13 cellular contexts compared by ENCODE assay signal in genomic region chr11:20089796-20090653, GRCh38.
DNase-seq lines count a peak whose midpoint lies in the region; ATAC-seq, FAIRE-seq and TF ChIP-seq lines count a peak whose summit lies in the region.
"Had no signal": no experiment of that assay in that cellular context is flagged by ENCODE, and none has a peak within 500 bp of the region (broad histone marks: within the 10 kb centered on the region; RNA-seq: fewer than 3 reads in every experiment).

No MANE protein-coding gene starts in this region.

- TSS peak; percentile 39 for BruUV-seq in mammary epithelial cell (replicated peaks; lab: Mats Ljungman, UMichigan)

- H3K36me3 ChIP-seq in mammary epithelial cell (ENCODE audit: insufficient read depth, low read length) (peaks cover 11% of the 10 kb centered on the region), mucosa of descending colon (ENCODE audit: low read depth) (no peaks in the 10 kb centered on the region)

- 85% methylated on average over 5 of the region's 5 CpGs for WGBS in mammary epithelial cell (ENCODE audit: low coverage, missing lambda C conversion rate)

- dilution Hi-C loops in mammary epithelial cell (cut with HindIII; ENCODE audit: low sequenced_read_pairs) = no loop called here

- no peak overlapping the region for H3K4me3 ChIP-seq in mammary epithelial cell (replicated peaks in 1 of 3; ENCODE audit: insufficient read depth in 1 of 3, low read depth in 2 of 3, low read length in 3 of 3)
- H3K4me3 ChIP-seq in mucosa of descending colon = no peak overlapping the region
- H3K4me3 ChIP-seq: colonic mucosa had no signal

- intact Hi-C loops in mammary epithelial cell (cut with micrococcal nuclease) = no loop called here
- intact Hi-C loops in mucosa of descending colon (cut with DNase I, micrococcal nuclease) = no loop called here

- no peak overlapping the region for H3K9ac ChIP-seq in mammary epithelial cell (ENCODE audit: insufficient read depth, low read length)

- in situ Hi-C loops in mammary epithelial cell (cut with MboI; ENCODE audit: low sequenced_read_pairs in 2 of 2) = no loop called here

- peak; percentile 51 for ATAC-seq in mucosa of descending colon
- ATAC-seq in GM19455 (IDR thresholded peaks at IDR 0.05; ENCODE audit: unreplicated experiment) = no peak
- ATAC-seq in HG02885 (IDR thresholded peaks at IDR 0.05; ENCODE audit: poor library complexity, unreplicated experiment) = no peak

- CTCF ChIA-PET in mammary epithelial cell (lab: Charles Lee; ENCODE audit: low non-redundant PET) = no interaction called here

- H3K27me3 ChIP-seq in mammary epithelial cell (ENCODE audit: insufficient read depth, low read length) = no peaks in the 10 kb centered on the region
- H3K27me3 ChIP-seq: colonic mucosa had no signal

- no peak overlapping the region for H3K27ac ChIP-seq in mammary epithelial cell (ENCODE audit: insufficient read depth, low read depth, low read length)
- H3K27ac ChIP-seq: colonic mucosa had no signal

- H2AFZ ChIP-seq in mammary epithelial cell (ENCODE audit: low read depth, low read length) = no peak overlapping the region

- DNase-seq in GM12891 (ENCODE audit: insufficient read length, low spot score) = no peak
- peak; percentile 34 for DNase-seq in NCI-H2196 treated with DMSO at 0.1 percent for 48 hours (lab: John Stamatoyannopoulos, UW; ENCODE audit: unreplicated experiment)
- DNase-seq in mammary epithelial cell = no peak
- peak in 1 of 3 donors; percentile 16 for DNase-seq in mucosa of descending colon
- DNase-seq in activated T-cell treated with anti-CD3 and anti-CD28 coated beads, Interleukin-2, amount 50 U/mL, for 1 hour = no peak
- no peak for DNase-seq in activated naive CD4-positive, alpha-beta T cell treated with anti-CD3 and anti-CD28 coated beads, Interleukin-2, amount 50 U/mL, for 16 hours
- DNase-seq: activated CD8-positive, alpha-beta memory T cell treated with anti-CD3 and anti-CD28 coated beads, Interleukin-2, amount 50 U/mL, for 4 hours; colonic mucosa; NCI-H226; T-helper 1 cell had no signal

- no peaks in the 10 kb centered on the region for H3K79me2 ChIP-seq in mammary epithelial cell (ENCODE audit: insufficient read depth, low read length)

- H4K20me1 ChIP-seq in mammary epithelial cell (ENCODE audit: insufficient read depth, low read length) = no peaks in the 10 kb centered on the region

- no peak overlapping the region for H3K4me2 ChIP-seq in mammary epithelial cell (ENCODE audit: insufficient read depth, low read depth, low read length)

- H3K9me3 ChIP-seq in mammary epithelial cell (replicated peaks; ENCODE audit: insufficient read depth, low read length) (no peaks in the 10 kb centered on the region), mucosa of descending colon (no peaks in the 10 kb centered on the region)
- H3K9me3 ChIP-seq: colonic mucosa had no signal

- H3K4me1 ChIP-seq in mammary epithelial cell (ENCODE audit: insufficient read depth, low read length) = no peaks in the 10 kb centered on the region
- H3K4me1 ChIP-seq in mucosa of descending colon (ENCODE audit: low read depth) = no peaks in the 10 kb centered on the region
- H3K4me1 ChIP-seq: colonic mucosa had no signal

- TF ChIP-seq POLR2A in GM12891 (IDR thresholded peaks at IDR 0.05; ENCODE audit: low read depth, low read length) = no peak

- no peak for TF ChIP-seq CTCF in mammary epithelial cell (conservative IDR thresholded peaks at IDR 0.05 in 1 of 2, IDR thresholded peaks at IDR 0.05 in 1 of 2; ENCODE audit: extremely low read depth in 1 of 2, insufficient read depth in 1 of 2, low read depth in 1 of 2, low read length in 2 of 2)
- TF ChIP-seq CTCF in mucosa of descending colon (IDR thresholded peaks at IDR 0.05) = no peak

- no peak for FAIRE-seq in GM12891 (lab: Jason Lieb, UNC)
- FAIRE-seq: urothelium cell line had no signal

TF ChIP-seq in GM12891, 5 proteins besides CTCF, POLR2A, EP300 and RAD21:
- TF ChIP-seq TAF1 (IDR thresholded peaks at IDR 0.05; ENCODE audit: low read depth, low read length) (no peak), POU2F2 (IDR thresholded peaks at IDR 0.05; ENCODE audit: low read depth, low read length) (no peak), SPI1 (IDR thresholded peaks at IDR 0.05; ENCODE audit: low read depth, low read length) (peak; percentile 34; the same call in 1 of the 2 replicates)
